In genomic region chr3:117793684-117794304, GRCh38 we compare ENCODE assay signal across 16 cellular contexts.
DNase-seq lines count a peak whose midpoint lies in the region; ATAC-seq and TF ChIP-seq lines count a peak whose summit lies in the region.
"Had no signal": no experiment of that assay in that cellular context is flagged by ENCODE, and none has a peak within 500 bp of the region (broad histone marks: within the 10 kb centered on the region; RNA-seq: fewer than 3 reads in every experiment).

No MANE protein-coding gene starts in this region.

- CTCF ChIA-PET in activated naive CD4-positive, alpha-beta T cell treated with anti-CD3 and anti-CD28 coated beads, Interleukin-2, amount 10 ng/mL, durations not matched to agents 7 days and 5 days (lab: Charles Lee): no interaction called here

- no peak overlapping the region for H3K27ac Mint-ChIP-seq in activated naive CD4-positive, alpha-beta T cell treated with anti-CD3 and anti-CD28 coated beads, Interleukin-2, amount 10 ng/mL, durations not matched to agents 7 days and 5 days

- intact Hi-C loops in breast epithelium (cut with DNase I; ENCODE audit: low total_unique reads): no loop called here

- no peaks in the 10 kb centered on the region for H3K36me3 ChIP-seq in breast epithelium
- H3K36me3 ChIP-seq: SJSA1 had no signal

- TF ChIP-seq CTCF in choroid plexus epithelial cell (conservative IDR thresholded peaks at IDR 0.05; ENCODE audit: low read depth, low read length) (no peak), fibroblast of the aortic adventitia (IDR thresholded peaks at IDR 0.05; ENCODE audit: insufficient read depth, low read length) (no peak), breast epithelium (IDR thresholded peaks at IDR 0.05) (no peak)

- no peak overlapping the region for H3K27ac ChIP-seq in breast epithelium
- H3K27ac ChIP-seq: A549, SJSA1 had no signal

- no peak overlapping the region for H3K4me3 Mint-ChIP-seq in activated naive CD4-positive, alpha-beta T cell treated with anti-CD3 and anti-CD28 coated beads, Interleukin-2, amount 10 ng/mL, durations not matched to agents 7 days and 5 days

- H3K27me3 Mint-ChIP-seq in activated naive CD4-positive, alpha-beta T cell treated with anti-CD3 and anti-CD28 coated beads, Interleukin-2, amount 10 ng/mL, durations not matched to agents 7 days and 5 days: no peaks in the 10 kb centered on the region

- H3K4me3 ChIP-seq in choroid plexus epithelial cell (ENCODE audit: low read depth, low read length): no peak overlapping the region
- H3K4me3 ChIP-seq in fibroblast of the aortic adventitia (ENCODE audit: low read depth, low read length): no peak overlapping the region
- H3K4me3 ChIP-seq in breast epithelium: no peak overlapping the region
- H3K4me3 ChIP-seq: A549, SJSA1 had no signal

- H3K4me1 ChIP-seq in breast epithelium: no peaks in the 10 kb centered on the region
- H3K4me1 ChIP-seq: A549, SJSA1 had no signal

- H3K9me3 ChIP-seq in breast epithelium: no peaks in the 10 kb centered on the region
- H3K9me3 ChIP-seq: A549, SJSA1 had no signal

- ATAC-seq in HG03139 (IDR thresholded peaks at IDR 0.05; ENCODE audit: unreplicated experiment): no peak
- ATAC-seq: A549 had no signal

- no peaks in the 10 kb centered on the region for H3K27me3 ChIP-seq in breast epithelium
- H3K27me3 ChIP-seq: SJSA1 had no signal

- peak; percentile 71 for DNase-seq in DMS79 (lab: John Stamatoyannopoulos, UW)
- peak; percentile 5 for DNase-seq in NCI-H1092 (lab: John Stamatoyannopoulos, UW)
- peak; percentile 13 for DNase-seq in choroid plexus epithelial cell (ENCODE audit: low read depth)
- DNase-seq in fibroblast of the aortic adventitia (ENCODE audit: low read depth): peak; percentile 25
- no peak for DNase-seq in activated naive CD4-positive, alpha-beta T cell treated with anti-CD3 and anti-CD28 coated beads, Interleukin-2, amount 10 ng/mL, durations not matched to agents 7 days and 5 days
- no peak for DNase-seq in breast epithelium (ENCODE audit: low spot score in 2 of 2)
- DNase-seq in cerebellar cortex (ENCODE audit: low spot score): no peak
- DNase-seq: EL, GOT3, KBM-7, NCI-H146, NCI-H2081 treated with DMSO at 0.1 percent for 48 hours, NCI-H226 had no signal

- H3K4me1 Mint-ChIP-seq in activated naive CD4-positive, alpha-beta T cell treated with anti-CD3 and anti-CD28 coated beads, Interleukin-2, amount 10 ng/mL, durations not matched to agents 7 days and 5 days: no peaks in the 10 kb centered on the region

- no peaks in the 10 kb centered on the region for H3K36me3 Mint-ChIP-seq in activated naive CD4-positive, alpha-beta T cell treated with anti-CD3 and anti-CD28 coated beads, Interleukin-2, amount 10 ng/mL, durations not matched to agents 7 days and 5 days

- no peak for TF ChIP-seq POLR2A in breast epithelium (IDR thresholded peaks at IDR 0.05)

- H3K9me3 Mint-ChIP-seq in activated naive CD4-positive, alpha-beta T cell treated with anti-CD3 and anti-CD28 coated beads, Interleukin-2, amount 10 ng/mL, durations not matched to agents 7 days and 5 days: peaks cover 1% of the 10 kb centered on the region

Comparison
In these comparisons a context has a peak if more than half of its experiments do, and no peak if none do; other contexts are left out.
1. DNase-seq: peak in DMS79 (single experiment), NCI-H1092 (single experiment), choroid plexus epithelial cell (single experiment) and fibroblast of the aortic adventitia (single experiment); none in activated naive CD4-positive, alpha-beta T cell treated with anti-CD3 and anti-CD28 coated beads, Interleukin-2, amount 10 ng/mL, durations not matched to agents 7 days and 5 days (single experiment), breast epithelium (0 of 2) and cerebellar cortex (single experiment).